1 cellular context compared by ENCODE assay signal in the genomic region with DNA sequence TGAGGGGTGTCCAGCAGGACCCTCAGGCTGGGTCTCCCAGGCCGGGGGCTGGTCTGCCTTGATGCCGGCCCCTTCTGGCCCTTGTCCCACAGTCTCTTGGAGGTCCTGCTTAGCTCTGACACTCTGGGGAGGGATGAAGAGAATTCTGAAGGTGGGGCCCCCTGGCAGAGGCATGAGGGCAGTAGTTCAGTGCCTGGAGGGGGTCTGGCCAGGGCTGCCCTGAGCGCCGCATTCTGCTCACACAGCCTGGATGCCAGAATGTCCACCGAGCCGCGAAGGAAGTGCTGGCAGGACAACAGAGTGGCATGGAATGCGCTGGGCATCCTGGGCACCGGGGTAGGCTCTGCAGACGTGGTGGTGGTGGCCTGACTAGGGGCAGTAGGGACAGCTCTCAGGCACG.
TF ChIP-seq lines count a peak whose summit lies in the region.

No MANE protein-coding gene starts in this region.

TF ChIP-seq in HEK293, 187 proteins besides CTCF, POLR2A, EP300 and RAD21 (continued from another document):
- TF ChIP-seq, protein P1, sequence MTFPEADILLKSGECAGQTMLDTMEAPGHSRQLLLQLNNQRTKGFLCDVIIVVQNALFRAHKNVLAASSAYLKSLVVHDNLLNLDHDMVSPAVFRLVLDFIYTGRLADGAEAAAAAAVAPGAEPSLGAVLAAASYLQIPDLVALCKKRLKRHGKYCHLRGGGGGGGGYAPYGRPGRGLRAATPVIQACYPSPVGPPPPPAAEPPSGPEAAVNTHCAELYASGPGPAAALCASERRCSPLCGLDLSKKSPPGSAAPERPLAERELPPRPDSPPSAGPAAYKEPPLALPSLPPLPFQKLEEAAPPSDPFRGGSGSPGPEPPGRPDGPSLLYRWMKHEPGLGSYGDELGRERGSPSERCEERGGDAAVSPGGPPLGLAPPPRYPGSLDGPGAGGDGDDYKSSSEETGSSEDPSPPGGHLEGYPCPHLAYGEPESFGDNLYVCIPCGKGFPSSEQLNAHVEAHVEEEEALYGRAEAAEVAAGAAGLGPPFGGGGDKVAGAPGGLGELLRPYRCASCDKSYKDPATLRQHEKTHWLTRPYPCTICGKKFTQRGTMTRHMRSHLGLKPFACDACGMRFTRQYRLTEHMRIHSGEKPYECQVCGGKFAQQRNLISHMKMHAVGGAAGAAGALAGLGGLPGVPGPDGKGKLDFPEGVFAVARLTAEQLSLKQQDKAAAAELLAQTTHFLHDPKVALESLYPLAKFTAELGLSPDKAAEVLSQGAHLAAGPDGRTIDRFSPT (tag by site-specific recombination; IDR thresholded peaks at IDR 0.05), result peak; percentile 44; the same call in 1 of the 2 replicates
